Comparison of ENCODE assay signal across 8 cellular contexts in the genomic region with DNA sequence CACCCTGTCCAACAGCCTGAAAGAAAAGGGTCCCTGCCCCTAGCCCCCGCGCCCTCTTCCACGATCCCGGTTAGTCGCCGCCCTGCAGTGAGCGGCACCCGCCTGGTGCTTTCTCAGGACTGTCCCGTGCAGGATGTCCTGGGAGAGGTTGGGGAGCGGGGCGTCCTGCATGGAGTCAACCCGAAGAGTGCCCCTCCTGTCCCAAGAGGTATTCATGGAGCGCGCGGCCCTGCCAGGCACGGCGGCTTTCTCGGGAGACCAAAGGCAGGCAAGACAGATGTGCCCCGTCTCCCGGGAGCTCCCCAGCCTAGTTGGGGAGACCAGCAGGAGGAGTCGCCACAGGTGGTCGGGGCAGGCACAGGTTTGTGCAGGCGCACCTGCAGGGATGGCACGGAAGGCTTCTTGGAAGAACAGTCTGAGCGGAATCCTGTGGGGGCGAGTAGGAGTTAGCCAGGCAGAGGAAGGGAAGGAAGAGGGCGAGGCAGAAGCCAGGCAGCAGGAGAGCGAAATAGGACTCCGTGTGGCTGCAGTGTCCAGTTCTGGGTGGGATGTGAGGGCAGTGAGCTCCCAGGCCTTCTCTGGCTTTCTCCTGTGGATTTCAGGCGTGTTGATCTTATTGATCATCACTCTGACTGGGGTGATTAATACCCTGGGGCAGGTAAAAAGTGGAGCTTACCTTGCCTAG. TPM values are rescaled to one million over a fixed set of nuclear protein-coding genes. Genes with fewer than 3 reads are reported as not detected.
DNase-seq lines count a peak whose midpoint lies in the region; ATAC-seq lines count a peak whose summit lies in the region.

No MANE protein-coding gene starts in this region.

- peak overlapping the region; percentile 93 for H3K4me3 Mint-ChIP-seq in activated CD4-positive, alpha-beta T cell treated with anti-CD3 and anti-CD28 coated beads, Interleukin-2, amount 10 ng/mL, durations not matched to agents 24 days and 14 days
- peak overlapping the region; percentile 93 for H3K4me3 Mint-ChIP-seq in activated T-helper 17 cell treated with anti-CD3 and anti-CD28 coated beads, Interleukin-2, amount 50 U/mL, for 72 hours

- intact Hi-C loops in activated CD4-positive, alpha-beta T cell treated with anti-CD3 and anti-CD28 coated beads, Interleukin-2, amount 10 ng/mL, durations not matched to agents 24 days and 14 days (cut with micrococcal nuclease), result loop anchor here (2.0 to 5.0 kb wide), 3 partner anchors 29 to 644 kb away; a partner anchor contains a TSS

- H3K4me1 ChIP-seq in iPS-18a (ENCODE audit: control insufficient read depth, low read depth, low read length), result peaks cover 11% of the 10 kb centered on the region

- H3K27me3 ChIP-seq in iPS-18a (ENCODE audit: control insufficient read depth, insufficient read depth, low read length), result no peaks in the 10 kb centered on the region

- peak overlapping the region; percentile 75 for H3K9ac ChIP-seq in iPS-18a (ENCODE audit: low read length)

- H3K9me3 Mint-ChIP-seq in activated CD4-positive, alpha-beta T cell treated with anti-CD3 and anti-CD28 coated beads, Interleukin-2, amount 10 ng/mL, durations not matched to agents 24 days and 14 days, result no peaks in the 10 kb centered on the region
- no peaks in the 10 kb centered on the region for H3K9me3 Mint-ChIP-seq in activated T-helper 17 cell treated with anti-CD3 and anti-CD28 coated beads, Interleukin-2, amount 50 U/mL, for 72 hours

- no peak for ATAC-seq in activated T-helper 17 cell treated with anti-CD3 and anti-CD28 coated beads, Interleukin-2, amount 50 U/mL, for 72 hours (replicated peaks)
- ATAC-seq in stimulated activated naive CD8-positive, alpha-beta T cell treated with anti-CD3 and anti-CD28 coated beads, Interleukin-15, Interleukin-2, amounts not matched to agents 100 U/mL and 50 U/mL, for 24 hours, result no peak
- no peak for ATAC-seq in GM21360 (IDR thresholded peaks at IDR 0.05; ENCODE audit: unreplicated experiment)

- H3K36me3 ChIP-seq in iPS-18a (ENCODE audit: control insufficient read depth, low read depth, low read length), result peaks cover 29% of the 10 kb centered on the region

- peaks cover 24% of the 10 kb centered on the region for H3K36me3 Mint-ChIP-seq in activated CD4-positive, alpha-beta T cell treated with anti-CD3 and anti-CD28 coated beads, Interleukin-2, amount 10 ng/mL, durations not matched to agents 24 days and 14 days (ENCODE audit: low read depth)
- peaks cover 41% of the 10 kb centered on the region for H3K36me3 Mint-ChIP-seq in activated T-helper 17 cell treated with anti-CD3 and anti-CD28 coated beads, Interleukin-2, amount 50 U/mL, for 72 hours (ENCODE audit: low read depth)

- H3K27ac Mint-ChIP-seq in activated CD4-positive, alpha-beta T cell treated with anti-CD3 and anti-CD28 coated beads, Interleukin-2, amount 10 ng/mL, durations not matched to agents 24 days and 14 days, result peak overlapping the region; percentile 84
- peak overlapping the region; percentile 89 for H3K27ac Mint-ChIP-seq in activated T-helper 17 cell treated with anti-CD3 and anti-CD28 coated beads, Interleukin-2, amount 50 U/mL, for 72 hours

- H3K27me3 Mint-ChIP-seq in activated CD4-positive, alpha-beta T cell treated with anti-CD3 and anti-CD28 coated beads, Interleukin-2, amount 10 ng/mL, durations not matched to agents 24 days and 14 days, result peaks cover 1% of the 10 kb centered on the region
- no peaks in the 10 kb centered on the region for H3K27me3 Mint-ChIP-seq in activated T-helper 17 cell treated with anti-CD3 and anti-CD28 coated beads, Interleukin-2, amount 50 U/mL, for 72 hours

- peak; percentile 71 for DNase-seq in activated CD4-positive, alpha-beta T cell treated with anti-CD3 and anti-CD28 coated beads, Interleukin-2, amount 10 ng/mL, durations not matched to agents 24 days and 14 days
- DNase-seq in activated CD4-positive, alpha-beta T cell treated with anti-CD3 and anti-CD28 coated beads for 4 hours, result no peak
- DNase-seq in stimulated activated naive CD8-positive, alpha-beta T cell treated with anti-CD3 and anti-CD28 coated beads, Interleukin-15, Interleukin-2, amounts not matched to agents 100 U/mL and 50 U/mL, for 24 hours, result peak; percentile 22
- no peak for DNase-seq in caudate nucleus (lab: John Stamatoyannopoulos, UW)
- no peak for DNase-seq in mesenteric fat pad (ENCODE audit: low spot score)

- H3K27ac ChIP-seq in iPS-18a (ENCODE audit: low read length), result no peak overlapping the region
- H3K27ac ChIP-seq in caudate nucleus (ENCODE audit: low read depth, low read length), result no peak overlapping the region

- H3K9me3 ChIP-seq in iPS-18a (ENCODE audit: control insufficient read depth, low read depth, low read length), result no peaks in the 10 kb centered on the region

- peak overlapping the region; percentile 89 for H3K4me3 ChIP-seq in iPS-18a (ENCODE audit: low read length)

- peaks cover 35% of the 10 kb centered on the region for H3K4me1 Mint-ChIP-seq in activated CD4-positive, alpha-beta T cell treated with anti-CD3 and anti-CD28 coated beads, Interleukin-2, amount 10 ng/mL, durations not matched to agents 24 days and 14 days
- H3K4me1 Mint-ChIP-seq in activated T-helper 17 cell treated with anti-CD3 and anti-CD28 coated beads, Interleukin-2, amount 50 U/mL, for 72 hours, result peaks cover 16% of the 10 kb centered on the region

RNA-seq across cellular contexts. Expression of a gene that starts 0.7 kb away (rescaled TPM):
- total RNA-seq in activated CD4-positive, alpha-beta T cell treated with anti-CD3 and anti-CD28 coated beads, Interleukin-2, amount 10 ng/mL, durations not matched to agents 24 days and 14 days, result 117 and 123 TPM in 2 replicates
- total RNA-seq in activated T-helper 17 cell treated with anti-CD3 and anti-CD28 coated beads, Interleukin-2, amount 50 U/mL, for 72 hours, result 100 to 1,000 TPM in 1 of 2 donors, 10 to 100 TPM in 1; 65.2 to 121 TPM
- 60.0 TPM for total RNA-seq in mesenteric fat pad

RNA-seq across cellular contexts. Expression of a gene that starts 29.6 kb away (rescaled TPM):
- 0.96 and 1.4 TPM in 2 replicates for total RNA-seq in activated CD4-positive, alpha-beta T cell treated with anti-CD3 and anti-CD28 coated beads, Interleukin-2, amount 10 ng/mL, durations not matched to agents 24 days and 14 days
- 1 to 10 TPM in 1 of 2 donors, under 1 TPM in 1; 0.91 to 2.4 TPM for total RNA-seq in activated T-helper 17 cell treated with anti-CD3 and anti-CD28 coated beads, Interleukin-2, amount 50 U/mL, for 72 hours
- 5.2 TPM for total RNA-seq in mesenteric fat pad

RNA-seq across cellular contexts. Expression of a gene that starts 41.9 kb away (rescaled TPM):
- 133 and 143 TPM in 2 replicates for total RNA-seq in activated CD4-positive, alpha-beta T cell treated with anti-CD3 and anti-CD28 coated beads, Interleukin-2, amount 10 ng/mL, durations not matched to agents 24 days and 14 days
- 100 to 1,000 TPM in 1 of 2 donors, 10 to 100 TPM in 1; 81.3 to 160 TPM for total RNA-seq in activated T-helper 17 cell treated with anti-CD3 and anti-CD28 coated beads, Interleukin-2, amount 50 U/mL, for 72 hours
- total RNA-seq in mesenteric fat pad, result 170 TPM

RNA-seq across cellular contexts. Expression of a gene that starts 47.2 kb away (rescaled TPM):
- 4.9 and 5.5 TPM in 2 replicates for total RNA-seq in activated CD4-positive, alpha-beta T cell treated with anti-CD3 and anti-CD28 coated beads, Interleukin-2, amount 10 ng/mL, durations not matched to agents 24 days and 14 days
- total RNA-seq in activated T-helper 17 cell treated with anti-CD3 and anti-CD28 coated beads, Interleukin-2, amount 50 U/mL, for 72 hours, result 1 to 10 TPM; 3.0 to 3.2 TPM
- total RNA-seq in mesenteric fat pad, result 5.9 TPM

Comparison
In these comparisons a context has a peak if more than half of its experiments do, and no peak if none do; other contexts are left out.
1. DNase-seq: peak in activated CD4-positive, alpha-beta T cell treated with anti-CD3 and anti-CD28 coated beads, Interleukin-2, amount 10 ng/mL, durations not matched to agents 24 days and 14 days (single experiment) and stimulated activated naive CD8-positive, alpha-beta T cell treated with anti-CD3 and anti-CD28 coated beads, Interleukin-15, Interleukin-2, amounts not matched to agents 100 U/mL and 50 U/mL, for 24 hours (single experiment); none in activated CD4-positive, alpha-beta T cell treated with anti-CD3 and anti-CD28 coated beads for 4 hours (0 of 2), caudate nucleus (0 of 61) and mesenteric fat pad (single experiment).